In genomic region chr5:151058301-151058700, GRCh38 we compare ENCODE assay signal across 15 cellular contexts. TPM values are rescaled to one million over a fixed set of nuclear protein-coding genes. Genes with fewer than 3 reads are reported as not detected.
DNase-seq lines count a peak whose midpoint lies in the region; ATAC-seq and TF ChIP-seq lines count a peak whose summit lies in the region.
"Had no signal": no experiment of that assay in that cellular context is flagged by ENCODE, and none has a peak within 500 bp of the region (broad histone marks: within the 10 kb centered on the region; RNA-seq: fewer than 3 reads in every experiment).

No MANE protein-coding gene starts in this region.

- H3K36me3 ChIP-seq in kidney epithelial cell (ENCODE audit: control insufficient read depth, insufficient read depth, low read length), result peaks cover 3% of the 10 kb centered on the region

- CTCF ChIA-PET in Calu3 (lab: Charles Lee), result interaction anchor here (1.0 to 2.4 kb wide), 3 partner anchors 22 to 58 kb away, joined by 4 to 10 read pairs (median 5); no protein-coding TSS in a partner anchor

- no peaks in the 10 kb centered on the region for H3K27me3 ChIP-seq in kidney epithelial cell (ENCODE audit: control insufficient read depth, insufficient read depth, low read length)

- no peaks in the 10 kb centered on the region for H3K27me3 Mint-ChIP-seq in Calu3 (ENCODE audit: unreplicated experiment)

- no peaks in the 10 kb centered on the region for H3K9me3 Mint-ChIP-seq in Calu3 (ENCODE audit: low read depth, unreplicated experiment)

- H3K4me3 ChIP-seq in WI38 (ENCODE audit: low read depth, low read length) (no peak overlapping the region), kidney epithelial cell (ENCODE audit: low read depth, low read length) (no peak overlapping the region)

- no peak for ATAC-seq in HG03159 (IDR thresholded peaks at IDR 0.05; ENCODE audit: unreplicated experiment)
- no peak for ATAC-seq in GM21717 (IDR thresholded peaks at IDR 0.05; ENCODE audit: unreplicated experiment)

- TF ChIP-seq CTCF in 22Rv1 (IDR thresholded peaks at IDR 0.05) (0 out of 2 replicates have a peak, but pooled peaks have one; percentile 4), Calu3 (IDR thresholded peaks at IDR 0.05; ENCODE audit: unreplicated experiment) (peak; percentile 18), WI38 (IDR thresholded peaks at IDR 0.05; ENCODE audit: low read depth, low read length) (0 out of 2 replicates have a peak, but pooled peaks have one; percentile 14), kidney epithelial cell (IDR thresholded peaks at IDR 0.05; ENCODE audit: insufficient read depth, low read length, poor library complexity, severe bottlenecking) (peak; percentile 20)

- intact Hi-C loops in Calu3 (cut with micrococcal nuclease; ENCODE audit: unreplicated experiment), result no loop called here

- no peak overlapping the region for H3K27ac ChIP-seq in 22Rv1
- H3K27ac ChIP-seq: C4-2B had no signal

- no TSS peak for BruUV-seq in Calu3 (replicated peaks; lab: Mats Ljungman, UMichigan)

- DNase-seq in Calu3, result no peak
- no peak for DNase-seq in kidney epithelial cell (ENCODE audit: low read depth)
- no peak for DNase-seq in stimulated activated CD4-positive, alpha-beta T cell treated with anti-CD3 and anti-CD28 coated beads, Interleukin-4, amount 100 ng/mL, for 4 hours
- no peak for DNase-seq in COLO829 (ENCODE audit: low spot score)
- DNase-seq: activated CD8-positive, alpha-beta memory T cell treated with anti-CD3 and anti-CD28 coated beads for 24 hours; activated naive CD4-positive, alpha-beta T cell treated with anti-CD3 and anti-CD28 coated beads, Interleukin-2, amount 50 U/mL, for 16 hours; KBM-7; NCI-H1436; stimulated activated CD4-positive, alpha-beta T cell treated with anti-CD3 and anti-CD28 coated beads, Interleukin-2, amount 100 ng/mL, for 24 hours; T-helper 2 cell had no signal

- H3K27ac Mint-ChIP-seq in Calu3 (ENCODE audit: unreplicated experiment), result no peak overlapping the region

- no peak overlapping the region for H3K4me3 Mint-ChIP-seq in Calu3 (ENCODE audit: low read depth, unreplicated experiment)

- H3K36me3 Mint-ChIP-seq in Calu3 (ENCODE audit: insufficient read depth, unreplicated experiment), result peaks cover 98% of the 10 kb centered on the region

- H3K4me1 Mint-ChIP-seq in Calu3 (ENCODE audit: low read depth, unreplicated experiment), result peaks cover 75% of the 10 kb centered on the region

RNA-seq across cellular contexts. Expression of gene TNIP1, which starts 22.5 kb away (rescaled TPM):
- 321 and 339 TPM in 2 replicates for total RNA-seq in Calu3 (2022)
- 454 and 530 TPM in 2 replicates for total RNA-seq in kidney epithelial cell

RNA-seq across cellular contexts. Expression of gene GPX3, which starts 37.9 kb away (rescaled TPM):
- not detected in 2 replicates for total RNA-seq in Calu3 (2022)
- total RNA-seq in kidney epithelial cell, result 5.5 and 6.3 TPM in 2 replicates
